17 cellular contexts compared by ENCODE assay signal in genomic region chr19:1974381-1975066, GRCh38. TPM values are rescaled to one million over a fixed set of nuclear protein-coding genes. Genes with fewer than 3 reads are reported as not detected.
A peak's percentile ranks its signal among the peaks of the same experiment; 100 is the strongest.
DNase-seq lines count a peak whose midpoint lies in the region; ATAC-seq and TF ChIP-seq lines count a peak whose summit lies in the region.
"Had no signal": no experiment of that assay in that cellular context is flagged by ENCODE, and none has a peak within 500 bp of the region (broad histone marks: within the 10 kb centered on the region; RNA-seq: fewer than 3 reads in every experiment).

No MANE protein-coding gene starts in this region.

- ATAC-seq in memory B cell (ENCODE audit: low read depth) (peak; percentile 74), body of pancreas (no peak)
- ATAC-seq: GM12878 had no signal

- H3K4me1 Mint-ChIP-seq in memory B cell = peaks cover 10% of the 10 kb centered on the region
- no peaks in the 10 kb centered on the region for H3K4me1 Mint-ChIP-seq in activated T-helper 2 cell treated with anti-CD3 and anti-CD28 coated beads, Interferon-gamma antibody, Interleukin-2, Interleukin-4, amounts not matched to agents 10 μg/mL and 5 μg/mL and 100 μg/mL, durations not matched to agents 14 hours and 24 hours and 36 hours (ENCODE audit: low read depth)

- H3K9ac ChIP-seq in neuronal stem cell (ENCODE audit: low read depth, low read length, poor library complexity) = peak overlapping the region; percentile 60

- H3K27ac ChIP-seq in AG04450 (ENCODE audit: low read depth, low read length) (peak overlapping the region; percentile 2), RWPE1 (peak overlapping the region; percentile 64; the same call in 1 of the 2 replicates), neuronal stem cell (replicated peaks; ENCODE audit: low read length) (no peak overlapping the region), body of pancreas (no peak overlapping the region)
- H3K27ac ChIP-seq: C4-2B, HL-60 had no signal

- H3K4ac ChIP-seq in neuronal stem cell (ENCODE audit: low read length) = no peak overlapping the region

- no peak overlapping the region for H3K4me3 Mint-ChIP-seq in memory B cell
- no peak overlapping the region for H3K4me3 Mint-ChIP-seq in activated T-helper 2 cell treated with anti-CD3 and anti-CD28 coated beads, Interferon-gamma antibody, Interleukin-2, Interleukin-4, amounts not matched to agents 10 μg/mL and 5 μg/mL and 100 μg/mL, durations not matched to agents 14 hours and 24 hours and 36 hours (ENCODE audit: low read depth)
- H3K4me3 Mint-ChIP-seq: CD4-positive, alpha-beta memory T cell; HFFc6 had no signal

- no peak overlapping the region for H3K23ac ChIP-seq in neuronal stem cell (ENCODE audit: low read depth, low read length, poor library complexity)

- H2AK5ac ChIP-seq in neuronal stem cell (ENCODE audit: low read depth, low read length) = no peak overlapping the region

- H4K91ac ChIP-seq in neuronal stem cell (ENCODE audit: low read depth, low read length, poor library complexity) = no peak overlapping the region

- peak overlapping the region; percentile 43 for H4K8ac ChIP-seq in neuronal stem cell (ENCODE audit: low read depth, low read length)

- H3K27ac Mint-ChIP-seq in memory B cell = peak overlapping the region; percentile 14
- H3K27ac Mint-ChIP-seq in activated T-helper 2 cell treated with anti-CD3 and anti-CD28 coated beads, Interferon-gamma antibody, Interleukin-2, Interleukin-4, amounts not matched to agents 10 μg/mL and 5 μg/mL and 100 μg/mL, durations not matched to agents 14 hours and 24 hours and 36 hours = no peak overlapping the region
- H3K27ac Mint-ChIP-seq: HFFc6 had no signal

- no peak overlapping the region for H3K14ac ChIP-seq in neuronal stem cell (ENCODE audit: low read length)

- H3K4me1 ChIP-seq in neuronal stem cell (ENCODE audit: control insufficient read depth in 2 of 2, insufficient read depth in 1 of 2, low read depth in 1 of 2, low read length in 2 of 2) = peaks cover 0 to 2% of the 10 kb centered on the region in 2 donors
- no peaks in the 10 kb centered on the region for H3K4me1 ChIP-seq in body of pancreas
- H3K4me1 ChIP-seq: BE2C had no signal

- H2BK12ac ChIP-seq in neuronal stem cell (ENCODE audit: low read length) = no peak overlapping the region

- H2BK5ac ChIP-seq in neuronal stem cell (ENCODE audit: low read length) = peak overlapping the region; percentile 39

- no CpG with 5 or more reads among the region's 24 CpGs for WGBS in neuronal stem cell (ENCODE audit: extremely low coverage in 2 of 2, insufficient read length in 2 of 2, insufficient replicate concordance in 1 of 2), 2 donors
- WGBS in body of pancreas, 2 donors = 69 to 94% methylated on average over 9 to 22 of the region's 24 CpGs

- peaks cover 11% of the 10 kb centered on the region for H3K36me3 Mint-ChIP-seq in memory B cell
- H3K36me3 Mint-ChIP-seq in activated T-helper 2 cell treated with anti-CD3 and anti-CD28 coated beads, Interferon-gamma antibody, Interleukin-2, Interleukin-4, amounts not matched to agents 10 μg/mL and 5 μg/mL and 100 μg/mL, durations not matched to agents 14 hours and 24 hours and 36 hours (ENCODE audit: low read depth) = peaks cover 16% of the 10 kb centered on the region

- CTCF ChIA-PET in AG04450 (lab: Charles Lee) (no interaction called here), RWPE1 (lab: Yijun Ruan, JAX) (no interaction called here)

- H3K4me3 ChIP-seq in AG04450 (ENCODE audit: low read depth, low read length) (no peak overlapping the region), neuronal stem cell (ENCODE audit: low read length in 2 of 2) (no peak overlapping the region), body of pancreas (no peak overlapping the region)
- H3K4me3 ChIP-seq: GM12878 had no signal

- H3K79me1 ChIP-seq in neuronal stem cell (ENCODE audit: low read depth, low read length) = peaks cover 44% of the 10 kb centered on the region

- DNase-seq in AG04450 (ENCODE audit: low read depth, low spot score) (no peak), RWPE1 (ENCODE audit: low spot score) (no peak), memory B cell (ENCODE audit: low spot score in 2 of 2) (no peak), neuronal stem cell (ENCODE audit: low spot score) (no peak), head of caudate nucleus (no peak), body of pancreas (no peak)
- no peak for DNase-seq in effector CD8-positive, alpha-beta T cell (lab: John Stamatoyannopoulos, UW)
- no peak for DNase-seq in activated T-helper 2 cell treated with anti-CD3 and anti-CD28 coated beads, Interferon-gamma antibody, Interleukin-2, Interleukin-4, amounts not matched to agents 10 μg/mL and 5 μg/mL and 100 μg/mL, durations not matched to agents 14 hours and 24 hours and 36 hours (ENCODE audit: low spot score)
- DNase-seq: ACHN, BE2C, DMS79, HCEC 1CT, HFFc6 had no signal

- H3K36me3 ChIP-seq in neuronal stem cell (replicated peaks in 1 of 2; ENCODE audit: control insufficient read depth in 2 of 2, insufficient read depth in 2 of 2, low read length in 2 of 2) = peaks cover 42 to 73% of the 10 kb centered on the region in 2 donors
- H3K36me3 ChIP-seq in body of pancreas (replicated peaks in 1 of 2; ENCODE audit: insufficient read depth in 1 of 2, low read depth in 2 of 2) = peaks cover 0 to 9% of the 10 kb centered on the region in 2 donors

- peak overlapping the region; percentile 13 for H3K18ac ChIP-seq in neuronal stem cell (ENCODE audit: low read length)

- TF ChIP-seq CTCF in AG04450 (IDR thresholded peaks at IDR 0.05; ENCODE audit: low read depth, low read length) (no peak), RWPE1 (conservative IDR thresholded peaks at IDR 0.05; ENCODE audit: low read depth) (no peak), body of pancreas (IDR thresholded peaks at IDR 0.05) (no peak)

- H3K27me3 Mint-ChIP-seq in memory B cell = no peaks in the 10 kb centered on the region
- no peaks in the 10 kb centered on the region for H3K27me3 Mint-ChIP-seq in activated T-helper 2 cell treated with anti-CD3 and anti-CD28 coated beads, Interferon-gamma antibody, Interleukin-2, Interleukin-4, amounts not matched to agents 10 μg/mL and 5 μg/mL and 100 μg/mL, durations not matched to agents 14 hours and 24 hours and 36 hours (ENCODE audit: low read depth)
- H3K27me3 Mint-ChIP-seq: CD4-positive, alpha-beta memory T cell had no signal

- no peak overlapping the region for H2BK120ac ChIP-seq in neuronal stem cell (ENCODE audit: low read depth, low read length)

- H3K27me3 ChIP-seq in AG04450 (ENCODE audit: control insufficient read depth, insufficient read depth, low read length) = no peaks in the 10 kb centered on the region
- H3K27me3 ChIP-seq in neuronal stem cell (ENCODE audit: control insufficient read depth in 3 of 3, insufficient read depth in 3 of 3, low read depth in 1 of 3, low read length in 3 of 3) = no peaks in the 10 kb centered on the region
- H3K27me3 ChIP-seq in body of pancreas = no peaks in the 10 kb centered on the region
- H3K27me3 ChIP-seq: BE2C had no signal

- no peak overlapping the region for H2AFZ ChIP-seq in neuronal stem cell (ENCODE audit: low read length)

- intact Hi-C loops in head of caudate nucleus (cut with DNase I) = no loop called here
- intact Hi-C loops in activated T-helper 2 cell treated with anti-CD3 and anti-CD28 coated beads, Interferon-gamma antibody, Interleukin-2, Interleukin-4, amounts not matched to agents 10 μg/mL and 5 μg/mL and 100 μg/mL, durations not matched to agents 14 hours and 24 hours and 36 hours (cut with micrococcal nuclease) = no loop called here
- intact Hi-C loops in body of pancreas (cut with DNase I) = no loop called here

- H3K9me3 Mint-ChIP-seq in memory B cell = no peaks in the 10 kb centered on the region
- H3K9me3 Mint-ChIP-seq in activated T-helper 2 cell treated with anti-CD3 and anti-CD28 coated beads, Interferon-gamma antibody, Interleukin-2, Interleukin-4, amounts not matched to agents 10 μg/mL and 5 μg/mL and 100 μg/mL, durations not matched to agents 14 hours and 24 hours and 36 hours = no peaks in the 10 kb centered on the region
- H3K9me3 Mint-ChIP-seq: HFFc6 had no signal

- H3K9me3 ChIP-seq in AG04450 (ENCODE audit: control insufficient read depth, insufficient read depth, low read length) (peaks cover 2% of the 10 kb centered on the region; the same call in 1 of the 2 replicates), neuronal stem cell (replicated peaks in 1 of 2; ENCODE audit: control insufficient read depth in 2 of 2, insufficient read depth in 1 of 2, low read depth in 1 of 2, low read length in 2 of 2) (peaks cover 0 to 6% of the 10 kb centered on the region in 2 donors), body of pancreas (no peaks in the 10 kb centered on the region)
- H3K9me3 ChIP-seq: BE2C had no signal

- no peak overlapping the region for H2BK15ac ChIP-seq in neuronal stem cell (ENCODE audit: low read length)

- POLR2A ChIA-PET in AG04450 (lab: Yijun Ruan, JAX) (interaction anchor here (0.6 kb wide), 1 partner anchor 102 kb away, joined by 3 read pairs; no protein-coding TSS in a partner anchor), RWPE1 (lab: Yijun Ruan, JAX; ENCODE audit: low non-redundant PET) (no interaction called here)

- no peak overlapping the region for H3K4me2 ChIP-seq in neuronal stem cell (ENCODE audit: insufficient read depth, low read length, poor library complexity, severe bottlenecking)

- no peak for TF ChIP-seq POLR2A in body of pancreas (IDR thresholded peaks at IDR 0.05)

RNA-seq across cellular contexts. Expression of gene CSNK1G2, which starts 33.6 kb away (rescaled TPM):
- polyA plus RNA-seq in AG04450 (2011; rRNA removed) = 22.9 and 32.0 TPM in 2 replicates
- polyA minus RNA-seq in AG04450 (2011; rRNA and poly(A)+ RNA removed) = 19.0 and 38.3 TPM in 2 replicates
- 162 TPM for polyA plus RNA-seq in neuronal stem cell (2013, experiment 1 of 2)
- polyA plus RNA-seq in neuronal stem cell (2013, experiment 2 of 2) = 157 TPM
- total RNA-seq in activated T-helper 2 cell treated with anti-CD3 and anti-CD28 coated beads, Interferon-gamma antibody, Interleukin-2, Interleukin-4, amounts not matched to agents 10 μg/mL and 5 μg/mL and 100 μg/mL, durations not matched to agents 14 hours and 24 hours and 36 hours = 89.1 and 90.7 TPM in 2 replicates
- 10 to 100 TPM; 35.3 to 65.6 TPM for total RNA-seq in body of pancreas

RNA-seq across cellular contexts. Expression of gene BTBD2, which starts 41.0 kb away (rescaled TPM):
- 25.5 and 46.5 TPM in 2 replicates for polyA plus RNA-seq in AG04450 (2011; rRNA removed)
- polyA minus RNA-seq in AG04450 (2011; rRNA and poly(A)+ RNA removed) = 40.2 and 52.4 TPM in 2 replicates
- 148 TPM for polyA plus RNA-seq in neuronal stem cell (2013, experiment 1 of 2)
- polyA plus RNA-seq in neuronal stem cell (2013, experiment 2 of 2) = 141 TPM
- 41.3 and 47.0 TPM in 2 replicates for total RNA-seq in activated T-helper 2 cell treated with anti-CD3 and anti-CD28 coated beads, Interferon-gamma antibody, Interleukin-2, Interleukin-4, amounts not matched to agents 10 μg/mL and 5 μg/mL and 100 μg/mL, durations not matched to agents 14 hours and 24 hours and 36 hours
- 10 to 100 TPM; 42.3 to 44.8 TPM for total RNA-seq in body of pancreas

Comparison
In these comparisons a context has a peak if more than half of its experiments do, and no peak if none do; other contexts are left out.
1. H3K27ac ChIP-seq: peak in AG04450 (single experiment) and RWPE1 (single experiment); none in neuronal stem cell (single experiment) and body of pancreas (0 of 4).